1 cellular context compared by ENCODE assay signal in genomic region chr5:170220196-170220595, GRCh38.
TF ChIP-seq lines count a peak whose summit lies in the region.

No MANE protein-coding gene starts in this region.

TF ChIP-seq in IMR-90, 13 proteins besides CTCF, POLR2A, EP300 and RAD21 (continued from another document):
- TF ChIP-seq ELK1 (IDR thresholded peaks at IDR 0.05; ENCODE audit: borderline replicate concordance, low read depth, low read length): no peak
